In the genomic region with DNA sequence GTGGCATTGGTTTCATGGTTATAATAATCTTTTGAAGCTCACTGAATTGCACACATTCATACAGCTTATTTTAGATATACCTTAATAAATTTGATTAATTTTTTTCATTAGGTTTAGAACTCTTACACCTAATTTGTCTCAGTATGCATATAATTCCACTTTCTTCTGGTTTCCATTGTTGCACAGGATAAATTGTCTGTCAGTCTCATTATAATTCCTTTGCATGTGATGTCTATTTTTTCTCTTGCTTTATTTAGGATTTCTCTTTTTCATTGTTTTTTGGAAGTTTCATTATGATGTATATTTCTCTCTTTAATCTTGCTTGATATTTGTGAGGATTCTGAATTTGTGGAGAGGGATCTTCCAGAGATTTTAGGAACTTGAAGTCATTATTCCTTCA, we compare ENCODE assay signal across 22 cellular contexts.
DNase-seq lines count a peak whose midpoint lies in the region; ATAC-seq and TF ChIP-seq lines count a peak whose summit lies in the region.
"Had no signal": no experiment of that assay in that cellular context is flagged by ENCODE, and none has a peak within 500 bp of the region (broad histone marks: within the 10 kb centered on the region; RNA-seq: fewer than 3 reads in every experiment).

No MANE protein-coding gene starts in this region.

- in situ Hi-C loops in GM23248 (cut with MboI): no loop called here

- H3K4me2 ChIP-seq in SK-N-SH (no peak overlapping the region), GM23248 (ENCODE audit: unreplicated experiment) (no peak overlapping the region)
- H3K4me2 ChIP-seq: A549; BLaER1 treated with 17β-estradiol and CSF1 and Interleukin-3, amounts not matched to agents 10 nM and 100 nM; GM23338 had no signal

- ATAC-seq in SK-N-SH treated with all-trans-retinoic acid at 6 μM for 48 hours (no peak), omental fat pad (ENCODE audit: low FRiP score) (no peak)
- ATAC-seq: A549, GM23338, HCT116 had no signal

- H3K9me2 ChIP-seq in SK-N-SH (no peaks in the 10 kb centered on the region), GM23248 (ENCODE audit: insufficient read depth) (no peaks in the 10 kb centered on the region)

- H3K27ac ChIP-seq in SK-N-SH (ENCODE audit: low read depth in 2 of 2, low read length in 1 of 2): no peak overlapping the region
- no peak overlapping the region for H3K27ac ChIP-seq in GM23248
- H3K27ac ChIP-seq: A549; BLaER1 treated with 17β-estradiol and CSF1 and Interleukin-3, amounts not matched to agents 10 nM and 100 nM had no signal

- no peak for DNase-seq in SK-N-SH
- DNase-seq in GM23248: peak; percentile 8
- DNase-seq in Kasumi-1 (lab: John Stamatoyannopoulos, UW): peak; percentile 3 to 21
- DNase-seq in amniotic epithelial cell (ENCODE audit: low read depth): peak; percentile 7
- DNase-seq in omental fat pad (ENCODE audit: low spot score): no peak
- DNase-seq in MG63: no peak
- no peak for DNase-seq in activated T-cell treated with anti-CD3 and anti-CD28 coated beads, Interleukin-2, amount 50 U/mL, for 48 hours
- DNase-seq: 8988T; ACHN; AML-193; BE2C; CD4-positive, alpha-beta T cell; CD8-positive, alpha-beta memory T cell; DMS 273 treated with DMSO at 0.1 percent for 48 hours; DND-41; H9; HFFc6 had no signal

- no peaks in the 10 kb centered on the region for H3K36me3 ChIP-seq in SK-N-SH (replicated peaks in 1 of 2; ENCODE audit: control insufficient read depth in 1 of 2, insufficient read depth in 2 of 2, low read length in 1 of 2)
- H3K36me3 ChIP-seq in GM23248 (ENCODE audit: low read depth): no peaks in the 10 kb centered on the region
- H3K36me3 ChIP-seq in MG63: no peaks in the 10 kb centered on the region
- H3K36me3 ChIP-seq: BE2C; BLaER1 treated with 17β-estradiol and CSF1 and Interleukin-3, amounts not matched to agents 10 nM and 100 nM had no signal

- CTCF ChIA-PET in SK-N-SH (lab: Yijun Ruan, JAX): no interaction called here

- H2AFZ ChIP-seq in SK-N-SH (ENCODE audit: low read depth): no peak overlapping the region
- H2AFZ ChIP-seq in GM23248: no peak overlapping the region
- H2AFZ ChIP-seq: GM23338 had no signal

- POLR2A ChIA-PET in SK-N-SH (lab: Yijun Ruan, JAX): no interaction called here

- H4K20me1 ChIP-seq in SK-N-SH (ENCODE audit: insufficient read depth): no peaks in the 10 kb centered on the region
- no peaks in the 10 kb centered on the region for H4K20me1 ChIP-seq in GM23248 (ENCODE audit: insufficient read depth)
- H4K20me1 ChIP-seq: BLaER1 treated with 17β-estradiol and CSF1 and Interleukin-3, amounts not matched to agents 10 nM and 100 nM had no signal

- no peaks in the 10 kb centered on the region for H3K79me2 ChIP-seq in SK-N-SH (ENCODE audit: insufficient read depth)
- no peaks in the 10 kb centered on the region for H3K79me2 ChIP-seq in GM23248 (ENCODE audit: insufficient read depth)

- TF ChIP-seq EP300 in SK-N-SH (IDR thresholded peaks at IDR 0.05; ENCODE audit: borderline replicate concordance in 1 of 2, low read depth in 1 of 2, low read length in 1 of 2): no peak

- H3K9me3 ChIP-seq in SK-N-SH (peaks cover 10% of the 10 kb centered on the region; the same call in 1 of the 2 replicates), GM23248 (ENCODE audit: low read depth) (no peaks in the 10 kb centered on the region), MG63 (peaks cover 13% of the 10 kb centered on the region)
- H3K9me3 ChIP-seq: A549, BE2C had no signal

- H3K9ac ChIP-seq in SK-N-SH (no peak overlapping the region), GM23248 (no peak overlapping the region)
- H3K9ac ChIP-seq: BLaER1 treated with 17β-estradiol and CSF1 and Interleukin-3, amounts not matched to agents 10 nM and 100 nM had no signal

- H3K4me3 ChIP-seq in SK-N-SH (ENCODE audit: low read depth in 2 of 2, low read length in 1 of 2): no peak overlapping the region
- H3K4me3 ChIP-seq in GM23248: no peak overlapping the region
- no peak overlapping the region for H3K4me3 ChIP-seq in MG63
- H3K4me3 ChIP-seq: A549; BLaER1 treated with 17β-estradiol and CSF1 and Interleukin-3, amounts not matched to agents 10 nM and 100 nM; GM23338 had no signal

- H3F3A ChIP-seq in SK-N-SH (replicated peaks; ENCODE audit: insufficient read depth): no peaks in the 10 kb centered on the region
- peaks cover 12% of the 10 kb centered on the region for H3F3A ChIP-seq in GM23248 (ENCODE audit: insufficient read depth)

- H3K27me3 ChIP-seq in SK-N-SH (ENCODE audit: insufficient read depth): no peaks in the 10 kb centered on the region
- no peaks in the 10 kb centered on the region for H3K27me3 ChIP-seq in GM23248 (replicated peaks; ENCODE audit: insufficient read depth)
- no peaks in the 10 kb centered on the region for H3K27me3 ChIP-seq in MG63
- H3K27me3 ChIP-seq: BE2C; BLaER1 treated with 17β-estradiol and CSF1 and Interleukin-3, amounts not matched to agents 10 nM and 100 nM had no signal

- no peak for TF ChIP-seq CTCF in SK-N-SH (IDR thresholded peaks at IDR 0.05)
- no peak for TF ChIP-seq CTCF in omental fat pad (IDR thresholded peaks at IDR 0.05)

- H3K4me1 ChIP-seq in SK-N-SH (ENCODE audit: control insufficient read depth in 1 of 2, insufficient read depth in 2 of 2, low read depth in 1 of 2, low read length in 1 of 2): no peaks in the 10 kb centered on the region; a peak in 1 of 4 replicates
- peaks cover 11% of the 10 kb centered on the region for H3K4me1 ChIP-seq in GM23248 (ENCODE audit: insufficient read depth)
- H3K4me1 ChIP-seq: A549; BE2C; BLaER1 treated with 17β-estradiol and CSF1 and Interleukin-3, amounts not matched to agents 10 nM and 100 nM had no signal

- no peak for TF ChIP-seq RAD21 in SK-N-SH (IDR thresholded peaks at IDR 0.05; ENCODE audit: low read length)

TF ChIP-seq in SK-N-SH treated with all-trans-retinoic acid at 6 μM for 48 hours, 23 proteins besides CTCF, POLR2A, EP300 and RAD21 (continues in another document):
- TF ChIP-seq, protein P1, sequence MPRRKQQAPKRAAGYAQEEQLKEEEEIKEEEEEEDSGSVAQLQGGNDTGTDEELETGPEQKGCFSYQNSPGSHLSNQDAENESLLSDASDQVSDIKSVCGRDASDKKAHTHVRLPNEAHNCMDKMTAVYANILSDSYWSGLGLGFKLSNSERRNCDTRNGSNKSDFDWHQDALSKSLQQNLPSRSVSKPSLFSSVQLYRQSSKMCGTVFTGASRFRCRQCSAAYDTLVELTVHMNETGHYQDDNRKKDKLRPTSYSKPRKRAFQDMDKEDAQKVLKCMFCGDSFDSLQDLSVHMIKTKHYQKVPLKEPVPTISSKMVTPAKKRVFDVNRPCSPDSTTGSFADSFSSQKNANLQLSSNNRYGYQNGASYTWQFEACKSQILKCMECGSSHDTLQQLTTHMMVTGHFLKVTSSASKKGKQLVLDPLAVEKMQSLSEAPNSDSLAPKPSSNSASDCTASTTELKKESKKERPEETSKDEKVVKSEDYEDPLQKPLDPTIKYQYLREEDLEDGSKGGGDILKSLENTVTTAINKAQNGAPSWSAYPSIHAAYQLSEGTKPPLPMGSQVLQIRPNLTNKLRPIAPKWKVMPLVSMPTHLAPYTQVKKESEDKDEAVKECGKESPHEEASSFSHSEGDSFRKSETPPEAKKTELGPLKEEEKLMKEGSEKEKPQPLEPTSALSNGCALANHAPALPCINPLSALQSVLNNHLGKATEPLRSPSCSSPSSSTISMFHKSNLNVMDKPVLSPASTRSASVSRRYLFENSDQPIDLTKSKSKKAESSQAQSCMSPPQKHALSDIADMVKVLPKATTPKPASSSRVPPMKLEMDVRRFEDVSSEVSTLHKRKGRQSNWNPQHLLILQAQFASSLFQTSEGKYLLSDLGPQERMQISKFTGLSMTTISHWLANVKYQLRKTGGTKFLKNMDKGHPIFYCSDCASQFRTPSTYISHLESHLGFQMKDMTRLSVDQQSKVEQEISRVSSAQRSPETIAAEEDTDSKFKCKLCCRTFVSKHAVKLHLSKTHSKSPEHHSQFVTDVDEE (CRISPR knock-in tag; IDR thresholded peaks at IDR 0.05): no peak
- TF ChIP-seq SNAI2 (CRISPR knock-in tag; IDR thresholded peaks at IDR 0.05): no peak

TF ChIP-seq in SK-N-SH, 30 proteins besides CTCF, POLR2A, EP300 and RAD21:
- TF ChIP-seq SMC3 (IDR thresholded peaks at IDR 0.05; ENCODE audit: low read depth, low read length): no peak

Comparison
In these comparisons a context has a peak if more than half of its experiments do, and no peak if none do; other contexts are left out.
1. DNase-seq: peak in GM23248 (single experiment), Kasumi-1 (2 of 2) and amniotic epithelial cell (single experiment); none in SK-N-SH (single experiment), omental fat pad (single experiment), MG63 (single experiment) and activated T-cell treated with anti-CD3 and anti-CD28 coated beads, Interleukin-2, amount 50 U/mL, for 48 hours (0 of 2).